18 cellular contexts compared by ENCODE assay signal in the genomic region with DNA sequence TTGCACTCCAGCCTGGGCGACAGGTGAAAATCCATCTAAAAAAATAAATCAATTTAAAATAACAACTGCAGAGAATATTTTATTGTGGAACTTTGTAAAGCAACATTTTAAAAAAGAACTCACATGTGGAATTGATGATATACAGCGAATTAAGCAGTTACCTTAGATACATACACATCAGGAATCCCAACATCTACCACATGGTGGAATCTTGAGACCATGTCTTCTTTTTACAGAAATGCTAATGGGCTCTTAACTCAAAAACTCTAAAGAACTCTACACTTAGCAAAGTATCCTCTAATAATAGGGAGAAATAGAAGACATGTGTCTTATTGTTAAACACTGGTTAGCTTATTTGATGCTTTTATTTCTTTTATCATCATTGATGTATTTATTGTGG.
A peak's percentile ranks its signal among the peaks of the same experiment; 100 is the strongest.
DNase-seq lines count a peak whose midpoint lies in the region; ATAC-seq and TF ChIP-seq lines count a peak whose summit lies in the region.
"Had no signal": no experiment of that assay in that cellular context is flagged by ENCODE, and none has a peak within 500 bp of the region (broad histone marks: within the 10 kb centered on the region; RNA-seq: fewer than 3 reads in every experiment).

No MANE protein-coding gene starts in this region.

- CTCF ChIA-PET in PC-9 (lab: Charles Lee), result no interaction called here

- no peaks in the 10 kb centered on the region for H3K4me1 Mint-ChIP-seq in GM23338
- no peaks in the 10 kb centered on the region for H3K4me1 Mint-ChIP-seq in CD14-positive monocyte

- no peak overlapping the region for H3K4me3 ChIP-seq in GM23338
- no peak overlapping the region for H3K4me3 ChIP-seq in PC-9

- DNase-seq in NCI-H748 (lab: John Stamatoyannopoulos, UW; ENCODE audit: unreplicated experiment), result peak; percentile 11
- no peak for DNase-seq in NCI-H748 treated with DMSO at 0.1 percent for 48 hours (lab: John Stamatoyannopoulos, UW)
- peak; percentile 56 for DNase-seq in GM23338 (ENCODE audit: low spot score)
- no peak for DNase-seq in PC-9
- DNase-seq in myocyte (ENCODE audit: low read depth), result peak; percentile 12
- no peak for DNase-seq in CD14-positive monocyte (ENCODE audit: low spot score)
- no peak for DNase-seq in stimulated activated CD4-positive, alpha-beta T cell treated with anti-CD3 and anti-CD28 coated beads, Interleukin-1b, Interleukin-23, amount 100 ng/mL, for 48 hours
- no peak for DNase-seq in NK-92 (lab: John Stamatoyannopoulos, UW; ENCODE audit: unreplicated experiment)
- DNase-seq: activated CD4-positive, alpha-beta T cell treated with anti-CD3 and anti-CD28 coated beads, Interleukin-2, amount 50 U/mL, for 48 hours; activated T-cell treated with anti-CD3 and anti-CD28 coated beads, Interleukin-2, amount 50 U/mL, for 48 hours; Caco-2; erythroblast; glutamatergic neuron; kidney glomerular epithelial cell; NCI-H1105 treated with DMSO at 0.1 percent for 48 hours; stimulated activated CD4-positive, alpha-beta T cell treated with anti-CD3 and anti-CD28 coated beads, Interleukin-12 subunit alpha, Interleukin-12 subunit beta, amount 100 ng/mL, for 4 hours had no signal

- H3K4me3 Mint-ChIP-seq in GM23338, result no peak overlapping the region
- no peak overlapping the region for H3K4me3 Mint-ChIP-seq in CD14-positive monocyte

- H3K4me1 ChIP-seq in GM23338 (ENCODE audit: insufficient read depth) (no peaks in the 10 kb centered on the region), PC-9 (replicated peaks; ENCODE audit: insufficient read depth) (no peaks in the 10 kb centered on the region)
- H3K4me1 ChIP-seq: Caco-2, parathyroid adenoma had no signal

- H3K36me3 Mint-ChIP-seq in GM23338 (ENCODE audit: low read depth) (no peaks in the 10 kb centered on the region), CD14-positive monocyte (no peaks in the 10 kb centered on the region)

- no peaks in the 10 kb centered on the region for H3K9me3 Mint-ChIP-seq in GM23338
- no peaks in the 10 kb centered on the region for H3K9me3 Mint-ChIP-seq in CD14-positive monocyte

- no peaks in the 10 kb centered on the region for H3K27me3 ChIP-seq in GM23338 (ENCODE audit: insufficient read depth)
- H3K27me3 ChIP-seq in PC-9 (ENCODE audit: insufficient read depth, low read depth), result no peaks in the 10 kb centered on the region

- H3K79me2 ChIP-seq in GM23338 (replicated peaks; ENCODE audit: insufficient read depth) (no peaks in the 10 kb centered on the region), PC-9 (ENCODE audit: low read depth) (no peaks in the 10 kb centered on the region)
- H3K79me2 ChIP-seq: parathyroid adenoma had no signal

- ATAC-seq in GM23338, result peak; percentile 49

- intact Hi-C loops in PC-9 (cut with micrococcal nuclease; ENCODE audit: unreplicated experiment), result no loop called here
- intact Hi-C loops in CD14-positive monocyte (cut with micrococcal nuclease), result no loop called here

- H3K27ac Mint-ChIP-seq in GM23338 (no peak overlapping the region), CD14-positive monocyte (no peak overlapping the region)

- H3K27me3 Mint-ChIP-seq in GM23338 (ENCODE audit: insufficient read depth, low read depth, poor library complexity) (no peaks in the 10 kb centered on the region), CD14-positive monocyte (ENCODE audit: low read depth in 3 of 3) (peaks cover 0 to 2% (median 0%) of the 10 kb centered on the region in 3 donors)

- H3K36me3 ChIP-seq in GM23338 (ENCODE audit: insufficient read depth), result no peaks in the 10 kb centered on the region
- H3K36me3 ChIP-seq in PC-9 (ENCODE audit: low read depth), result no peaks in the 10 kb centered on the region

- H3K27ac ChIP-seq in GM23338 (ENCODE audit: low read depth), result no peak overlapping the region
- H3K27ac ChIP-seq in PC-9, result no peak overlapping the region
- H3K27ac ChIP-seq: parathyroid adenoma, RWPE1 had no signal

- H3K9me3 ChIP-seq in PC-9 (ENCODE audit: insufficient read depth, low read depth), result no peaks in the 10 kb centered on the region
- H3K9me3 ChIP-seq: Caco-2 had no signal

- POLR2A ChIA-PET in PC-9 (lab: Charles Lee; ENCODE audit: unreplicated experiment), result no interaction called here

- no peaks in the 10 kb centered on the region for H3F3A ChIP-seq in GM23338 (replicated peaks; ENCODE audit: low read depth)
- no peaks in the 10 kb centered on the region for H3F3A ChIP-seq in PC-9 (ENCODE audit: insufficient read depth, low read depth)

- no peaks in the 10 kb centered on the region for H3K9me2 ChIP-seq in GM23338 (ENCODE audit: insufficient read depth)
- no peaks in the 10 kb centered on the region for H3K9me2 ChIP-seq in PC-9 (ENCODE audit: insufficient read depth)

- TF ChIP-seq CTCF in GM23338 (conservative IDR thresholded peaks at IDR 0.05; ENCODE audit: low read depth in 2 of 2) (peak; percentile 52 to 62), PC-9 (conservative IDR thresholded peaks at IDR 0.05) (peak; percentile 46; the same call in 1 of the 2 replicates), CD14-positive monocyte (IDR thresholded peaks at IDR 0.05) (no peak)

- no peak overlapping the region for H2AFZ ChIP-seq in GM23338
- no peak overlapping the region for H2AFZ ChIP-seq in PC-9
- H2AFZ ChIP-seq: parathyroid adenoma had no signal

- BruUV-seq in PC-9 (replicated peaks; lab: Mats Ljungman, UMichigan), result no TSS peak

- H4K20me1 ChIP-seq in GM23338 (replicated peaks; ENCODE audit: insufficient read depth) (no peaks in the 10 kb centered on the region), PC-9 (ENCODE audit: insufficient read depth) (no peaks in the 10 kb centered on the region)

- H3K4me2 ChIP-seq in GM23338 (no peak overlapping the region), PC-9 (no peak overlapping the region)

TF ChIP-seq in GM23338, 12 proteins besides CTCF, POLR2A, EP300 and RAD21:
- TF ChIP-seq NANOG (IDR thresholded peaks at IDR 0.05; ENCODE audit: borderline replicate concordance) (no peak), EZH2phosphoT487 (IDR thresholded peaks at IDR 0.05; ENCODE audit: unreplicated experiment) (no peak)
TF ChIP-seq in GM23338: peak in this region for 0.

Comparison
In these comparisons a context has a peak if more than half of its experiments do, and no peak if none do; other contexts are left out.
1. DNase-seq: peak in NCI-H748 (single experiment), GM23338 (single experiment) and myocyte (single experiment); none in NCI-H748 treated with DMSO at 0.1 percent for 48 hours (single experiment), PC-9 (0 of 2), CD14-positive monocyte (single experiment), stimulated activated CD4-positive, alpha-beta T cell treated with anti-CD3 and anti-CD28 coated beads, Interleukin-1b, Interleukin-23, amount 100 ng/mL, for 48 hours (single experiment) and NK-92 (single experiment).